ENCODE assay signal across 1 cellular context in genomic region chr12:101604132-101604531, GRCh38.
TF ChIP-seq lines count a peak whose summit lies in the region.

No MANE protein-coding gene starts in this region.

TF ChIP-seq in GM23338, 12 proteins besides CTCF, POLR2A, EP300 and RAD21 (continued from another document):
- TF ChIP-seq, protein P1, sequence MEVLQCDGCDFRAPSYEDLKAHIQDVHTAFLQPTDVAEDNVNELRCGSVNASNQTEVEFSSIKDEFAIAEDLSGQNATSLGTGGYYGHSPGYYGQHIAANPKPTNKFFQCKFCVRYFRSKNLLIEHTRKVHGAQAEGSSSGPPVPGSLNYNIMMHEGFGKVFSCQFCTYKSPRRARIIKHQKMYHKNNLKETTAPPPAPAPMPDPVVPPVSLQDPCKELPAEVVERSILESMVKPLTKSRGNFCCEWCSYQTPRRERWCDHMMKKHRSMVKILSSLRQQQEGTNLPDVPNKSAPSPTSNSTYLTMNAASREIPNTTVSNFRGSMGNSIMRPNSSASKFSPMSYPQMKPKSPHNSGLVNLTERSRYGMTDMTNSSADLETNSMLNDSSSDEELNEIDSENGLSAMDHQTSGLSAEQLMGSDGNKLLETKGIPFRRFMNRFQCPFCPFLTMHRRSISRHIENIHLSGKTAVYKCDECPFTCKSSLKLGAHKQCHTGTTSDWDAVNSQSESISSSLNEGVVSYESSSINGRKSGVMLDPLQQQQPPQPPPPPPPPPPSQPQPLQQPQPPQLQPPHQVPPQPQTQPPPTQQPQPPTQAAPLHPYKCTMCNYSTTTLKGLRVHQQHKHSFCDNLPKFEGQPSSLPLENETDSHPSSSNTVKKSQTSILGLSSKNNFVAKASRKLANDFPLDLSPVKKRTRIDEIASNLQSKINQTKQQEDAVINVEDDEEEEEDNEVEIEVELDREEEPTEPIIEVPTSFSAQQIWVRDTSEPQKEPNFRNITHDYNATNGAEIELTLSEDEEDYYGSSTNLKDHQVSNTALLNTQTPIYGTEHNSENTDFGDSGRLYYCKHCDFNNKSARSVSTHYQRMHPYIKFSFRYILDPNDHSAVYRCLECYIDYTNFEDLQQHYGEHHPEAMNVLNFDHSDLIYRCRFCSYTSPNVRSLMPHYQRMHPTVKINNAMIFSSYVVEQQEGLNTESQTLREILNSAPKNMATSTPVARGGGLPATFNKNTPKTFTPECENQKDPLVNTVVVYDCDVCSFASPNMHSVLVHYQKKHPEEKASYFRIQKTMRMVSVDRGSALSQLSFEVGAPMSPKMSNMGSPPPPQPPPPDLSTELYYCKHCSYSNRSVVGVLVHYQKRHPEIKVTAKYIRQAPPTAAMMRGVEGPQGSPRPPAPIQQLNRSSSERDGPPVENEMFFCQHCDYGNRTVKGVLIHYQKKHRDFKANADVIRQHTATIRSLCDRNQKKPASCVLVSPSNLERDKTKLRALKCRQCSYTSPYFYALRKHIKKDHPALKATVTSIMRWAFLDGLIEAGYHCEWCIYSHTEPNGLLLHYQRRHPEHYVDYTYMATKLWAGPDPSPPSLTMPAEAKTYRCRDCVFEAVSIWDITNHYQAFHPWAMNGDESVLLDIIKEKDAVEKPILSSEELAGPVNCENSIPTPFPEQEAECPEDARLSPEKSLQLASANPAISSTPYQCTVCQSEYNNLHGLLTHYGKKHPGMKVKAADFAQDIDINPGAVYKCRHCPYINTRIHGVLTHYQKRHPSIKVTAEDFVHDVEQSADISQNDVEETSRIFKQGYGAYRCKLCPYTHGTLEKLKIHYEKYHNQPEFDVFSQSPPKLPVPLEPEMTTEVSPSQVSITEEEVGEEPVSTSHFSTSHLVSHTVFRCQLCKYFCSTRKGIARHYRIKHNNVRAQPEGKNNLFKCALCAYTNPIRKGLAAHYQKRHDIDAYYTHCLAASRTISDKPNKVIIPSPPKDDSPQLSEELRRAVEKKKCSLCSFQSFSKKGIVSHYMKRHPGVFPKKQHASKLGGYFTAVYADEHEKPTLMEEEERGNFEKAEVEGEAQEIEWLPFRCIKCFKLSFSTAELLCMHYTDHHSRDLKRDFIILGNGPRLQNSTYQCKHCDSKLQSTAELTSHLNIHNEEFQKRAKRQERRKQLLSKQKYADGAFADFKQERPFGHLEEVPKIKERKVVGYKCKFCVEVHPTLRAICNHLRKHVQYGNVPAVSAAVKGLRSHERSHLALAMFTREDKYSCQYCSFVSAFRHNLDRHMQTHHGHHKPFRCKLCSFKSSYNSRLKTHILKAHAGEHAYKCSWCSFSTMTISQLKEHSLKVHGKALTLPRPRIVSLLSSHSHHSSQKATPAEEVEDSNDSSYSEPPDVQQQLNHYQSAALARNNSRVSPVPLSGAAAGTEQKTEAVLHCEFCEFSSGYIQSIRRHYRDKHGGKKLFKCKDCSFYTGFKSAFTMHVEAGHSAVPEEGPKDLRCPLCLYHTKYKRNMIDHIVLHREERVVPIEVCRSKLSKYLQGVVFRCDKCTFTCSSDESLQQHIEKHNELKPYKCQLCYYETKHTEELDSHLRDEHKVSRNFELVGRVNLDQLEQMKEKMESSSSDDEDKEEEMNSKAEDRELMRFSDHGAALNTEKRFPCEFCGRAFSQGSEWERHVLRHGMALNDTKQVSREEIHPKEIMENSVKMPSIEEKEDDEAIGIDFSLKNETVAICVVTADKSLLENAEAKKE (CRISPR knock-in tag; IDR thresholded peaks at IDR 0.05) = no peak
- TF ChIP-seq, protein P2, sequence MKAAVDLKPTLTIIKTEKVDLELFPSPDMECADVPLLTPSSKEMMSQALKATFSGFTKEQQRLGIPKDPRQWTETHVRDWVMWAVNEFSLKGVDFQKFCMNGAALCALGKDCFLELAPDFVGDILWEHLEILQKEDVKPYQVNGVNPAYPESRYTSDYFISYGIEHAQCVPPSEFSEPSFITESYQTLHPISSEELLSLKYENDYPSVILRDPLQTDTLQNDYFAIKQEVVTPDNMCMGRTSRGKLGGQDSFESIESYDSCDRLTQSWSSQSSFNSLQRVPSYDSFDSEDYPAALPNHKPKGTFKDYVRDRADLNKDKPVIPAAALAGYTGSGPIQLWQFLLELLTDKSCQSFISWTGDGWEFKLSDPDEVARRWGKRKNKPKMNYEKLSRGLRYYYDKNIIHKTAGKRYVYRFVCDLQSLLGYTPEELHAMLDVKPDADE (IDR thresholded peaks at IDR 0.05) = no peak
- TF ChIP-seq JUNB (IDR thresholded peaks at IDR 0.05; ENCODE audit: unreplicated experiment) (no peak), ZNF114 (CRISPR knock-in tag; IDR thresholded peaks at IDR 0.05) (no peak), POLR2AphosphoS5 (IDR thresholded peaks at IDR 0.05; ENCODE audit: low read depth) (no peak), EZH2 (IDR thresholded peaks at IDR 0.05; ENCODE audit: low read depth, unreplicated experiment) (no peak), ZNF331 (CRISPR knock-in tag; IDR thresholded peaks at IDR 0.05; ENCODE audit: low read depth) (no peak), CREB1 (CRISPR knock-in tag; IDR thresholded peaks at IDR 0.05; ENCODE audit: low read depth) (no peak), EZH2phosphoT487 (IDR thresholded peaks at IDR 0.05; ENCODE audit: unreplicated experiment) (no peak), STAT1 (IDR thresholded peaks at IDR 0.05; ENCODE audit: unreplicated experiment) (no peak)
- TF ChIP-seq, protein P3, sequence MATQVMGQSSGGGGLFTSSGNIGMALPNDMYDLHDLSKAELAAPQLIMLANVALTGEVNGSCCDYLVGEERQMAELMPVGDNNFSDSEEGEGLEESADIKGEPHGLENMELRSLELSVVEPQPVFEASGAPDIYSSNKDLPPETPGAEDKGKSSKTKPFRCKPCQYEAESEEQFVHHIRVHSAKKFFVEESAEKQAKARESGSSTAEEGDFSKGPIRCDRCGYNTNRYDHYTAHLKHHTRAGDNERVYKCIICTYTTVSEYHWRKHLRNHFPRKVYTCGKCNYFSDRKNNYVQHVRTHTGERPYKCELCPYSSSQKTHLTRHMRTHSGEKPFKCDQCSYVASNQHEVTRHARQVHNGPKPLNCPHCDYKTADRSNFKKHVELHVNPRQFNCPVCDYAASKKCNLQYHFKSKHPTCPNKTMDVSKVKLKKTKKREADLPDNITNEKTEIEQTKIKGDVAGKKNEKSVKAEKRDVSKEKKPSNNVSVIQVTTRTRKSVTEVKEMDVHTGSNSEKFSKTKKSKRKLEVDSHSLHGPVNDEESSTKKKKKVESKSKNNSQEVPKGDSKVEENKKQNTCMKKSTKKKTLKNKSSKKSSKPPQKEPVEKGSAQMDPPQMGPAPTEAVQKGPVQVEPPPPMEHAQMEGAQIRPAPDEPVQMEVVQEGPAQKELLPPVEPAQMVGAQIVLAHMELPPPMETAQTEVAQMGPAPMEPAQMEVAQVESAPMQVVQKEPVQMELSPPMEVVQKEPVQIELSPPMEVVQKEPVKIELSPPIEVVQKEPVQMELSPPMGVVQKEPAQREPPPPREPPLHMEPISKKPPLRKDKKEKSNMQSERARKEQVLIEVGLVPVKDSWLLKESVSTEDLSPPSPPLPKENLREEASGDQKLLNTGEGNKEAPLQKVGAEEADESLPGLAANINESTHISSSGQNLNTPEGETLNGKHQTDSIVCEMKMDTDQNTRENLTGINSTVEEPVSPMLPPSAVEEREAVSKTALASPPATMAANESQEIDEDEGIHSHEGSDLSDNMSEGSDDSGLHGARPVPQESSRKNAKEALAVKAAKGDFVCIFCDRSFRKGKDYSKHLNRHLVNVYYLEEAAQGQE (IDR thresholded peaks at IDR 0.05; ENCODE audit: unreplicated experiment) = no peak
